ENCODE assay signal across 8 cellular contexts in the genomic region with DNA sequence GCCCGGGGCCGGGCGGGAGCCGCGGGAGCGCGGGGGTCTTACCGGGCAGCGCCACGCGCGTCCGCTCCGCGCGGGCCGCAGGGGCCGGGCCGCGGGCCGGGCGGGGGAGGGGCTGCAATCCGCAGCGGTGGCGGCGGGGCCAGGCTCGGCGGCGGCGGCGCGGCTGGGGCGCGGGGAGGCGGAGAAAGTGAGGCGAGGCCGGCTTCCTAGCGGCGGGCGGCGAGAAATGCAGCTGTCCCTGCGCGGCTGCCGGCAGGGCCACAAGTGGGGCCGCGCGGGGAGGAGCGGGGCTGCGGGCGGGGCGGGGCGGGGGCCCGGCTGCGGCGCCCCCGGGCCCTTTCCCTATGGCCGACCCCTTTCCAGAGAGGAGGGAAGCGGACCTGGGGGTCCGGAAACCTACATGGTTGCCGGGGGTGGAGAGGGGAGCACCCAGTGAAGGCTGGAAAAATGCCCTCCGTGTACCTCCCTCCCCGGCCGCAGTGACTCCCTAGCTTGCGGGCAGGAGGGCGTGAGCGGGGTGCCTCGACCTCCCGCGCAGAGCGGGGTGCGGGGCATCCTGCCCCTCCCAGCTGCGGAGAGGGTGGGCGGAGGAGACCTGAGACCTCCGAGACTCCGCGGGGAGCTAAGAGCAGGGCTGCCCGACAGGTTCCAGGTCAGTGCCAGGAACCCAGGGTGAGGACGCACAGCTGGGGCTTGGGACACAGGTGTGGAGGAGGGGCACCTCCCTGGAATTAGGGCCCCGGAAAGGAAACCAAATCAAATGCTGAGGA. TPM values are rescaled to one million over a fixed set of nuclear protein-coding genes. Genes with fewer than 3 reads are reported as not detected.
DNase-seq lines count a peak whose midpoint lies in the region; ATAC-seq and TF ChIP-seq lines count a peak whose summit lies in the region.

A gene with protein sequence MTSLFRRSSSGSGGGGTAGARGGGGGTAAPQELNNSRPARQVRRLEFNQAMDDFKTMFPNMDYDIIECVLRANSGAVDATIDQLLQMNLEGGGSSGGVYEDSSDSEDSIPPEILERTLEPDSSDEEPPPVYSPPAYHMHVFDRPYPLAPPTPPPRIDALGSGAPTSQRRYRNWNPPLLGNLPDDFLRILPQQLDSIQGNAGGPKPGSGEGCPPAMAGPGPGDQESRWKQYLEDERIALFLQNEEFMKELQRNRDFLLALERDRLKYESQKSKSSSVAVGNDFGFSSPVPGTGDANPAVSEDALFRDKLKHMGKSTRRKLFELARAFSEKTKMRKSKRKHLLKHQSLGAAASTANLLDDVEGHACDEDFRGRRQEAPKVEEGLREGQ (minus strand): TSS at position 230 of the 770 bp plus-strand sequence. CDS start 69,848 bp downstream, outside the sequence.

- peaks cover 42% of the 10 kb centered on the region for H3K4me1 ChIP-seq in ACC112 (ENCODE audit: control insufficient read depth, insufficient read depth, low read length, unreplicated experiment)
- H3K4me1 ChIP-seq in spleen: peaks cover 18 to 65% (median 49%) of the 10 kb centered on the region in 6 donors

- peak; percentile 69 for DNase-seq in GM19238 (ENCODE audit: insufficient read length, low spot score)
- DNase-seq in NB4 (ENCODE audit: low read depth): peak; percentile 58
- DNase-seq in WTC11 (ENCODE audit: low spot score): peak; percentile 74
- peak in 52 of 61 donors; percentile 35 to 83 (median 62) for DNase-seq in caudate nucleus (lab: John Stamatoyannopoulos, UW)
- DNase-seq in islet precursor cell: peak; percentile 90
- peak; percentile 94 for DNase-seq in spleen

- peak within 1 kb of the TSS; percentile 75 for H2AFZ ChIP-seq in ACC112 (ENCODE audit: low read length, unreplicated experiment)

- H3K36me3 ChIP-seq in ACC112 (ENCODE audit: insufficient read depth, low read length) (no peaks in the 10 kb centered on the region), spleen (no peaks in the 10 kb centered on the region)

- intact Hi-C loops in spleen (cut with DNase I; ENCODE audit: low total_unique reads): no loop called here

- H3K4me1 Mint-ChIP-seq in WTC11: peaks cover 53% of the 10 kb centered on the region

- H3K4me3 ChIP-seq in ACC112 (ENCODE audit: low read depth, low read length): peak within 1 kb of the TSS; percentile 90
- H3K4me3 ChIP-seq in NB4 (ENCODE audit: low read depth, low read length): no peak within 1 kb of the TSS
- H3K4me3 ChIP-seq in spleen: peak within 1 kb of the TSS; percentile 38 to 74 (median 42)

- H3K27ac Mint-ChIP-seq in WTC11: 0 out of 2 replicates have a peak within 1 kb of the TSS, but pooled peaks have one; percentile 6

- H3K27me3 Mint-ChIP-seq in WTC11 (ENCODE audit: low read depth): peaks cover 48% of the 10 kb centered on the region

- H3K27me3 ChIP-seq in ACC112 (ENCODE audit: insufficient read depth, low read length) (no peaks in the 10 kb centered on the region), spleen (replicated peaks in 1 of 7) (peaks cover 0 to 81% (median 10%) of the 10 kb centered on the region in 7 donors)

- CTCF ChIA-PET in WTC11 (lab: Charles Lee): interaction anchor here (0.8 to 5.8 kb wide), 32 partner anchors 9 to 247 kb away, joined by 3 to 54 read pairs (median 5); a partner anchor contains a TSS

- H3K36me3 Mint-ChIP-seq in WTC11: no peaks in the 10 kb centered on the region

- peaks cover 45% of the 10 kb centered on the region for H3K79me2 ChIP-seq in ACC112 (ENCODE audit: control insufficient read depth, insufficient read depth, low read length, unreplicated experiment)

- H3K27ac ChIP-seq in ACC112 (ENCODE audit: low read depth, low read length) (peak within 1 kb of the TSS; percentile 62), caudate nucleus (ENCODE audit: low read depth, low read length) (peak within 1 kb of the TSS; percentile 96), spleen (peak within 1 kb of the TSS; percentile 70 to 90 (median 80))

- no peaks in the 10 kb centered on the region for H3K9me3 ChIP-seq in spleen

- peak within 1 kb of the TSS; percentile 74 for H3K4me3 Mint-ChIP-seq in WTC11

- TF ChIP-seq POLR2A in NB4 (IDR thresholded peaks at IDR 0.05; ENCODE audit: extremely low read depth, insufficient read length) (no peak), spleen (IDR thresholded peaks at IDR 0.05) (no peak)

- TF ChIP-seq CTCF in NB4 (IDR thresholded peaks at IDR 0.05; ENCODE audit: low read depth, low read length) (no peak), WTC11 (IDR thresholded peaks at IDR 0.05) (no peak), spleen (IDR thresholded peaks at IDR 0.05 in 8 of 11, conservative IDR thresholded peaks at IDR 0.05 in 3 of 11) (peak in 7 of 11 experiments; percentile 9 to 61 (median 53))

- ATAC-seq in WTC11 (peak; percentile 61), HG03135 (IDR thresholded peaks at IDR 0.05; ENCODE audit: unreplicated experiment) (no peak)

- H3K9me3 Mint-ChIP-seq in WTC11: no peaks in the 10 kb centered on the region

- WGBS in spleen, 5 donors: 0 to 1% (median 1%) methylated on average over 7 to 79 of the region's 79 CpGs

- POLR2A ChIA-PET in WTC11 (lab: Charles Lee): interaction anchor here (1.0 to 2.2 kb wide), 5 partner anchors 20 to 81 kb away, joined by 3 to 7 read pairs (median 3); a partner anchor contains a TSS

TF ChIP-seq in WTC11, 78 proteins besides CTCF, POLR2A, EP300 and RAD21:
- TF ChIP-seq EMX1 (CRISPR knock-in tag; IDR thresholded peaks at IDR 0.05): no peak
- no peak for TF ChIP-seq ZNF416 (CRISPR knock-in tag; IDR thresholded peaks at IDR 0.05)
- no peak for TF ChIP-seq GRHL2 (CRISPR knock-in tag; IDR thresholded peaks at IDR 0.05; ENCODE audit: insufficient replicate concordance, severe bottlenecking)
- peak; percentile 59; the same call in 1 of the 2 replicates for TF ChIP-seq FOXP1 (CRISPR knock-in tag; IDR thresholded peaks at IDR 0.05; ENCODE audit: borderline replicate concordance)
- TF ChIP-seq ETV6 (CRISPR knock-in tag; IDR thresholded peaks at IDR 0.05): no peak; the same call in 1 of the 2 replicates
- peak; percentile 56; the same call in 1 of the 2 replicates for TF ChIP-seq ZNF423 (CRISPR knock-in tag; IDR thresholded peaks at IDR 0.05)

RNA-seq across cellular contexts. Expression of the gene that starts here (rescaled TPM):
- total RNA-seq in WTC11 (2021) (6.5 to 12.2 TPM (median 9.4 TPM) in 3 replicates), spleen (10 to 100 TPM; 13.2 to 23.5 (median 16.7) TPM)
- 10 to 100 TPM in 1 of 3 donors, 1 to 10 TPM in 2; 5.4 to 15.7 (median 5.4) TPM for polyA plus RNA-seq in spleen

Comparison
In these comparisons a context has a peak if more than half of its experiments do, and no peak if none do; other contexts are left out.
1. CTCF ChIP-seq: peak in spleen (7 of 11); none in NB4 (single experiment) and WTC11 (single experiment).
2. Peak in every context shown above with its lines, with median percentiles within 50 percentile points of each other: H3K27ac ChIP-seq and DNase-seq.